ENCODE assay signal across 4 cellular contexts in genomic region chr2:216078776-216079175, GRCh38.
TF ChIP-seq lines count a peak whose summit lies in the region.

No MANE protein-coding gene starts in this region.

TF ChIP-seq in A549, 52 proteins besides CTCF, POLR2A, EP300 and RAD21:
- TF ChIP-seq BCL3 (IDR thresholded peaks at IDR 0.05) = 0 out of 3 replicates have a peak, but pooled peaks have one; percentile 20
- TF ChIP-seq ZSCAN20 (CRISPR knock-in tag; IDR thresholded peaks at IDR 0.05) = no peak
- TF ChIP-seq CEBPB (IDR thresholded peaks at IDR 0.05) = peak; percentile 63 to 95; a peak in 3 of 4 replicates
- TF ChIP-seq JUN (IDR thresholded peaks at IDR 0.05) = peak in 1 of 2 experiments; percentile 40; a peak in 3 of 5 replicates
- TF ChIP-seq RCOR1 (IDR thresholded peaks at IDR 0.05; ENCODE audit: low read depth, low read length) = no peak
- no peak for TF ChIP-seq EHF (CRISPR knock-in tag; IDR thresholded peaks at IDR 0.05)
- no peak for TF ChIP-seq TFCP2L1 (CRISPR knock-in tag; IDR thresholded peaks at IDR 0.05)
- no peak for TF ChIP-seq BHLHE40 (IDR thresholded peaks at IDR 0.05; ENCODE audit: low read depth, low read length)
- TF ChIP-seq EHMT2 (IDR thresholded peaks at IDR 0.05; ENCODE audit: low read depth) = no peak
- no peak for TF ChIP-seq RARB (CRISPR knock-in tag; IDR thresholded peaks at IDR 0.05)
- no peak for TF ChIP-seq PHF8 (IDR thresholded peaks at IDR 0.05; ENCODE audit: borderline replicate concordance, low read depth)
- peak; percentile 92 for TF ChIP-seq HES2 (IDR thresholded peaks at IDR 0.05)

TF ChIP-seq in HEK293, 187 proteins besides CTCF, POLR2A, EP300 and RAD21:
- TF ChIP-seq ZNF354C (tag by site-specific recombination; IDR thresholded peaks at IDR 0.05; ENCODE audit: borderline replicate concordance, low read depth) (no peak), ZNF16 (tag by site-specific recombination; IDR thresholded peaks at IDR 0.05; ENCODE audit: low read depth) (no peak), ZNF426 (tag by site-specific recombination; IDR thresholded peaks at IDR 0.05) (no peak), SP7 (tag by site-specific recombination; IDR thresholded peaks at IDR 0.05) (no peak), BCL11B (tag by site-specific recombination; IDR thresholded peaks at IDR 0.05; ENCODE audit: low read depth) (no peak), ZNF529 (tag by site-specific recombination; IDR thresholded peaks at IDR 0.05; ENCODE audit: insufficient replicate concordance) (no peak), IKZF3 (tag by site-specific recombination; IDR thresholded peaks at IDR 0.05) (no peak), ZNF302 (tag by site-specific recombination; IDR thresholded peaks at IDR 0.05; ENCODE audit: low read depth) (no peak), ZNF830 (tag by site-specific recombination; IDR thresholded peaks at IDR 0.05; ENCODE audit: low read depth) (no peak), SCRT2 (tag by site-specific recombination; IDR thresholded peaks at IDR 0.05) (peak; percentile 85), GFI1B (tag by site-specific recombination; IDR thresholded peaks at IDR 0.05) (no peak), ZNF248 (tag by site-specific recombination; IDR thresholded peaks at IDR 0.05) (no peak), ZNF274 (IDR thresholded peaks at IDR 0.05; ENCODE audit: low read length) (no peak), ZNF274 (tag by site-specific recombination; IDR thresholded peaks at IDR 0.05; ENCODE audit: borderline replicate concordance) (no peak), ZNF362 (tag by site-specific recombination; IDR thresholded peaks at IDR 0.05) (peak; percentile 46; the same call in 1 of the 2 replicates)

TF ChIP-seq in WTC11, 78 proteins besides CTCF, POLR2A, EP300 and RAD21:
- TF ChIP-seq ELF4 (CRISPR knock-in tag; IDR thresholded peaks at IDR 0.05; ENCODE audit: low read depth) (no peak), GABPB1 (CRISPR knock-in tag; IDR thresholded peaks at IDR 0.05) (peak; percentile 98)

TF ChIP-seq in liver, 16 proteins besides CTCF, POLR2A, EP300 and RAD21:
- TF ChIP-seq RXRA (IDR thresholded peaks at IDR 0.05) (peak; percentile 90 to 91), MAX (IDR thresholded peaks at IDR 0.05) (peak; percentile 50), HNF4G (IDR thresholded peaks at IDR 0.05) (peak; percentile 94), ATF3 (IDR thresholded peaks at IDR 0.05) (peak; percentile 87), JUND (IDR thresholded peaks at IDR 0.05) (peak; percentile 62 to 71), FOXA1 (IDR thresholded peaks at IDR 0.05) (no peak), TAF1 (conservative IDR thresholded peaks at IDR 0.05) (no peak), FOXA2 (IDR thresholded peaks at IDR 0.05) (peak; percentile 36), HNF4A (conservative IDR thresholded peaks at IDR 0.05) (peak; percentile 98), GABPA (IDR thresholded peaks at IDR 0.05 in 1 of 2, conservative IDR thresholded peaks at IDR 0.05 in 1 of 2) (no peak), ZBTB33 (IDR thresholded peaks at IDR 0.05) (peak; percentile 66), REST (IDR thresholded peaks at IDR 0.05) (no peak), SP1 (IDR thresholded peaks at IDR 0.05) (peak; percentile 85), YY1 (IDR thresholded peaks at IDR 0.05) (peak; percentile 18), NR2F2 (IDR thresholded peaks at IDR 0.05) (peak; percentile 79), EGR1 (IDR thresholded peaks at IDR 0.05; ENCODE audit: low read depth in 2 of 2) (peak in 1 of 2 donors; percentile 21)
